In the genomic region with DNA sequence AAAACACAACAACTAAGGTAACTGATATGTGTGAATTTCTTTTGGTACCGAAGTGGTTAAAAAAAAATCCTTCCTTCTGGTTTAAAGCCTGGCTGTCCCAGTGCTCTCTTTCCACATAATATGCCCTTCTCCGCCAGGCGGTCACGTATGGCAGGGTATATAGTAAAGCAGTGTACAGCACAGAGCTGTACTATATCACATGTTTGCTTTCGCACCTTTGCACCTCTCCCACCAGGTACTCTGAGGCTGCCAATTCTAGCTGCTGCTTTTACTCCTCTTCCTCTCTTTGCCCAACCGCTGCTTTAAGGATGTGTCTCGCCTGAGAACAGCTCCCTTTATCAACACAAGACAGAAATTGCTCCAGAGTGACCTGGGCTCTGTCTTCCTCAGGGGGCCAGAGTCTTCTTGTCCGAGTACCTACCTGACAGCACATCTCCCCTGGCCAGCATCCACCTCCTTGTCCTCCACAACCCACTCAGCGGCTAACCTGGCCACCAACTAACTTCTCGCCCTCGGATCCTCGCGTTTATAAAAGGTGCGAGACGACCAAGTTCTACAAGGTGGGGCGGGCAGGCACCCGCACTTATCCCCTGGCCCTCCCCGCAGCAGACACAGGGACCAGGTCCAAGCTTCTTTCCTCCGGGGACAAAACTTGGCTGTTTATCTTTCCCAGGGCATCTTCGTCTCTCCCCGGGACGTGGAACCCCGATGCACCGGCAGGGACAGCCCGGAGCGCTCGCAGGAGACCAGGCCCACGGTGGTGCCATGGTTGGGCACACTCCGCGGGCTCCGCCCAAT, we compare ENCODE assay signal across 8 cellular contexts. TPM values are rescaled to one million over a fixed set of nuclear protein-coding genes. Genes with fewer than 3 reads are reported as not detected.
A peak's percentile ranks its signal among the peaks of the same experiment; 100 is the strongest.
DNase-seq lines count a peak whose midpoint lies in the region; ATAC-seq and TF ChIP-seq lines count a peak whose summit lies in the region.

No MANE protein-coding gene starts in this region.

- POLR2A ChIA-PET in activated B cell treated with CpG ODN at 0.5 μM for 24 hours (lab: Charles Lee), result interaction anchor here (3.4 kb wide), 1 partner anchor 15 kb away, joined by 11 read pairs; a partner anchor contains a TSS
- POLR2A ChIA-PET in PC-9 (lab: Charles Lee; ENCODE audit: unreplicated experiment), result no interaction called here

- H3K4me2 ChIP-seq in hepatocyte (peak overlapping the region; percentile 100), PC-9 (no peak overlapping the region)

- no peaks in the 10 kb centered on the region for H3K9me3 Mint-ChIP-seq in activated B cell treated with CpG ODN at 0.5 μM for 24 hours

- intact Hi-C loops in activated B cell treated with CpG ODN at 0.5 μM for 24 hours (cut with micrococcal nuclease) (loop anchor here (5.0 kb wide), 1 partner anchor 79 kb away; no protein-coding TSS in a partner anchor), PC-9 (cut with micrococcal nuclease; ENCODE audit: unreplicated experiment) (no loop called here)

- no peak overlapping the region for H3K27ac Mint-ChIP-seq in activated B cell treated with CpG ODN at 0.5 μM for 24 hours

- CTCF ChIA-PET in activated B cell treated with CpG ODN at 0.5 μM for 24 hours (lab: Charles Lee), result interaction anchor here (1.6 kb wide), 1 partner anchor 189 kb away, joined by 3 read pairs; no protein-coding TSS in a partner anchor
- CTCF ChIA-PET in PC-9 (lab: Charles Lee), result no interaction called here

- BruUV-seq in PC-9 (replicated peaks; lab: Mats Ljungman, UMichigan), result no TSS peak

- ATAC-seq in activated B cell treated with CpG ODN at 0.5 μM for 24 hours (ENCODE audit: low read depth) (no peak), HG03571 (IDR thresholded peaks at IDR 0.05; ENCODE audit: unreplicated experiment) (no peak)

- no peaks in the 10 kb centered on the region for H3K79me2 ChIP-seq in hepatocyte
- H3K79me2 ChIP-seq in PC-9 (ENCODE audit: low read depth), result no peaks in the 10 kb centered on the region

- no peaks in the 10 kb centered on the region for H3F3A ChIP-seq in PC-9 (ENCODE audit: insufficient read depth, low read depth)

- H3K4me3 Mint-ChIP-seq in activated B cell treated with CpG ODN at 0.5 μM for 24 hours, result peak overlapping the region; percentile 53

- H3K36me3 ChIP-seq in HAP-1 (replicated peaks) (no peaks in the 10 kb centered on the region), hepatocyte (replicated peaks; ENCODE audit: insufficient read depth, low read depth) (no peaks in the 10 kb centered on the region), PC-9 (ENCODE audit: low read depth) (no peaks in the 10 kb centered on the region)

- H3K9me2 ChIP-seq in hepatocyte (replicated peaks; ENCODE audit: insufficient read depth) (no peaks in the 10 kb centered on the region), PC-9 (ENCODE audit: insufficient read depth) (no peaks in the 10 kb centered on the region)

- peaks cover 16% of the 10 kb centered on the region for H3K4me1 Mint-ChIP-seq in activated B cell treated with CpG ODN at 0.5 μM for 24 hours

- H3K9me3 ChIP-seq in HAP-1 (no peaks in the 10 kb centered on the region), hepatocyte (ENCODE audit: low read depth) (no peaks in the 10 kb centered on the region), PC-9 (ENCODE audit: insufficient read depth, low read depth) (no peaks in the 10 kb centered on the region)

- no peak for TF ChIP-seq CTCF in activated B cell treated with CpG ODN at 0.5 μM for 24 hours (IDR thresholded peaks at IDR 0.05)
- no peak for TF ChIP-seq CTCF in hepatocyte (IDR thresholded peaks at IDR 0.05; ENCODE audit: poor library complexity)
- no peak for TF ChIP-seq CTCF in PC-9 (conservative IDR thresholded peaks at IDR 0.05)

- H4K20me1 ChIP-seq in hepatocyte (ENCODE audit: insufficient read depth, poor library complexity, severe bottlenecking), result no peaks in the 10 kb centered on the region
- H4K20me1 ChIP-seq in PC-9 (ENCODE audit: insufficient read depth), result no peaks in the 10 kb centered on the region; the same call in 1 of the 2 replicates

- WGBS in hepatocyte (ENCODE audit: low lambda C conversion rate, missing lambda C conversion rate), result 20% methylated on average over 31 of the region's 31 CpGs

- in situ Hi-C loops in HAP-1 (cut with MboI; ENCODE audit: low sequenced_read_pairs), result loop anchor here (25.0 kb wide), 1 partner anchor 399 kb away; a partner anchor contains a TSS

- peak overlapping the region; percentile 47 for H3K4me3 ChIP-seq in HAP-1
- peak overlapping the region; percentile 70 for H3K4me3 ChIP-seq in hepatocyte
- peak overlapping the region; percentile 65 for H3K4me3 ChIP-seq in skeletal muscle cell (ENCODE audit: low read depth, low read length)
- no peak overlapping the region for H3K4me3 ChIP-seq in PC-9

- H3K36me3 Mint-ChIP-seq in activated B cell treated with CpG ODN at 0.5 μM for 24 hours (ENCODE audit: low read depth), result no peaks in the 10 kb centered on the region

- peaks cover 52% of the 10 kb centered on the region for H3K27me3 Mint-ChIP-seq in activated B cell treated with CpG ODN at 0.5 μM for 24 hours

- H3K27me3 ChIP-seq in HAP-1 (ENCODE audit: low read depth) (no peaks in the 10 kb centered on the region), hepatocyte (peaks cover 79% of the 10 kb centered on the region), PC-9 (ENCODE audit: insufficient read depth, low read depth) (peaks cover 16% of the 10 kb centered on the region; the same call in 1 of the 2 replicates)

- H2AFZ ChIP-seq in hepatocyte (peak overlapping the region; percentile 78), PC-9 (no peak overlapping the region)

- peaks cover 28% of the 10 kb centered on the region for H3K4me1 ChIP-seq in HAP-1
- no peaks in the 10 kb centered on the region for H3K4me1 ChIP-seq in hepatocyte (ENCODE audit: insufficient read depth)
- 0 out of 2 replicates have a peak, but pooled peaks cover 3% of the 10 kb centered on the region for H3K4me1 ChIP-seq in PC-9 (replicated peaks; ENCODE audit: insufficient read depth)

- DNase-seq in HAP-1 (ENCODE audit: low spot score in 2 of 2) (peak in 1 of 2 experiments; percentile 36), activated B cell treated with CpG ODN at 0.5 μM for 24 hours (no peak), hepatocyte (ENCODE audit: low spot score) (no peak), skeletal muscle cell (ENCODE audit: low read depth) (no peak), DMS153 (lab: John Stamatoyannopoulos, UW) (no peak), PC-9 (no peak), SW 1271 (lab: John Stamatoyannopoulos, UW) (no peak)

- H3K27ac ChIP-seq in hepatocyte (no peak overlapping the region), PC-9 (no peak overlapping the region)

RNA-seq across cellular contexts. Expression of a gene that starts 1.6 kb away (rescaled TPM):
- total RNA-seq in activated B cell treated with CpG ODN at 0.5 μM for 24 hours (0.91 and 1.2 TPM in 2 replicates), hepatocyte (1.5 and 1.7 TPM in 2 replicates), PC-9 (2021) (0.44 and 0.58 TPM in 2 replicates)
- polyA plus RNA-seq in hepatocyte, result 0.39 and 0.66 TPM in 2 replicates

RNA-seq across cellular contexts. Expression of a gene that starts 15.6 kb away (rescaled TPM):
- total RNA-seq in activated B cell treated with CpG ODN at 0.5 μM for 24 hours, result 60.8 and 61.2 TPM in 2 replicates
- 46.5 and 61.0 TPM in 2 replicates for total RNA-seq in hepatocyte
- polyA plus RNA-seq in hepatocyte, result 20.7 and 35.7 TPM in 2 replicates
- 46.0 and 52.0 TPM in 2 replicates for total RNA-seq in PC-9 (2021)
